Comparison of ENCODE assay signal across 1 cellular context in the genomic region with DNA sequence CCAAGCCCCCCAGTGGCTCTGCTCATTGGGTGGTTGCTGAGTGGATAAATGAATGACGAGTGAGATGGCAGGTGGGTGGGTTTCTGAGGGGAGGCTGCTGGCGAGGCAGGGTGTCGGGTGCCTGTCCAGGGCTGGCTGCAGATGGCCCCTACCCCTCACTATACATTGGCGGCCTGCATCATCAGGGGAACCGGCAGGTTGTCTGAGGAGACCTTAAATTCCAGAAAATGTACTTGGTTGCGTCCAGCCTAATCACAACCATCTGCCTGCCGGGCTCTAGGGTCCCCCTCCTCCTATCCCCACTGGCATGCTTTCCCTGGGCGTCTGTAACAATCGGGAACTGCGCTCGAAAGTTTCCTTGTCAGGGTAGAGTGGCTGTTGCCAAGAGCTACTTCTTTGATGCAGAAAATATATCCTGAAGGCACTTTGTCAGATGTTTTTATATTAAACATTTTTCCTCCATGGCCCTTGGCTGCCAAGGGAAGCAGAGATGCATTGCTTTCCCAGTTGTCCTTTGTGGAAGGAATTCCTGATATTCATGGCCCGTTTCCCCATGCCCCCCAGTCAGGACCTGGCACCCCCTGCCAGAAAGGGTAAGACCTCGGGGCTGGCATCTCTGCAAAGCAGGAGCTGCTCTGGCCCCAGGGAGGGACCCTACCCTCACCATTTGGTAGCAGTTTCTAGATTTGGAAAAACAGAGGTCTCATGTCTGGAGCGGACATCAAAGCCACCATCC.
TF ChIP-seq lines count a peak whose summit lies in the region.

No MANE protein-coding gene starts in this region.

TF ChIP-seq in GM23338, 12 proteins besides CTCF, POLR2A, EP300 and RAD21 (continued from another document):
- TF ChIP-seq, protein P1, sequence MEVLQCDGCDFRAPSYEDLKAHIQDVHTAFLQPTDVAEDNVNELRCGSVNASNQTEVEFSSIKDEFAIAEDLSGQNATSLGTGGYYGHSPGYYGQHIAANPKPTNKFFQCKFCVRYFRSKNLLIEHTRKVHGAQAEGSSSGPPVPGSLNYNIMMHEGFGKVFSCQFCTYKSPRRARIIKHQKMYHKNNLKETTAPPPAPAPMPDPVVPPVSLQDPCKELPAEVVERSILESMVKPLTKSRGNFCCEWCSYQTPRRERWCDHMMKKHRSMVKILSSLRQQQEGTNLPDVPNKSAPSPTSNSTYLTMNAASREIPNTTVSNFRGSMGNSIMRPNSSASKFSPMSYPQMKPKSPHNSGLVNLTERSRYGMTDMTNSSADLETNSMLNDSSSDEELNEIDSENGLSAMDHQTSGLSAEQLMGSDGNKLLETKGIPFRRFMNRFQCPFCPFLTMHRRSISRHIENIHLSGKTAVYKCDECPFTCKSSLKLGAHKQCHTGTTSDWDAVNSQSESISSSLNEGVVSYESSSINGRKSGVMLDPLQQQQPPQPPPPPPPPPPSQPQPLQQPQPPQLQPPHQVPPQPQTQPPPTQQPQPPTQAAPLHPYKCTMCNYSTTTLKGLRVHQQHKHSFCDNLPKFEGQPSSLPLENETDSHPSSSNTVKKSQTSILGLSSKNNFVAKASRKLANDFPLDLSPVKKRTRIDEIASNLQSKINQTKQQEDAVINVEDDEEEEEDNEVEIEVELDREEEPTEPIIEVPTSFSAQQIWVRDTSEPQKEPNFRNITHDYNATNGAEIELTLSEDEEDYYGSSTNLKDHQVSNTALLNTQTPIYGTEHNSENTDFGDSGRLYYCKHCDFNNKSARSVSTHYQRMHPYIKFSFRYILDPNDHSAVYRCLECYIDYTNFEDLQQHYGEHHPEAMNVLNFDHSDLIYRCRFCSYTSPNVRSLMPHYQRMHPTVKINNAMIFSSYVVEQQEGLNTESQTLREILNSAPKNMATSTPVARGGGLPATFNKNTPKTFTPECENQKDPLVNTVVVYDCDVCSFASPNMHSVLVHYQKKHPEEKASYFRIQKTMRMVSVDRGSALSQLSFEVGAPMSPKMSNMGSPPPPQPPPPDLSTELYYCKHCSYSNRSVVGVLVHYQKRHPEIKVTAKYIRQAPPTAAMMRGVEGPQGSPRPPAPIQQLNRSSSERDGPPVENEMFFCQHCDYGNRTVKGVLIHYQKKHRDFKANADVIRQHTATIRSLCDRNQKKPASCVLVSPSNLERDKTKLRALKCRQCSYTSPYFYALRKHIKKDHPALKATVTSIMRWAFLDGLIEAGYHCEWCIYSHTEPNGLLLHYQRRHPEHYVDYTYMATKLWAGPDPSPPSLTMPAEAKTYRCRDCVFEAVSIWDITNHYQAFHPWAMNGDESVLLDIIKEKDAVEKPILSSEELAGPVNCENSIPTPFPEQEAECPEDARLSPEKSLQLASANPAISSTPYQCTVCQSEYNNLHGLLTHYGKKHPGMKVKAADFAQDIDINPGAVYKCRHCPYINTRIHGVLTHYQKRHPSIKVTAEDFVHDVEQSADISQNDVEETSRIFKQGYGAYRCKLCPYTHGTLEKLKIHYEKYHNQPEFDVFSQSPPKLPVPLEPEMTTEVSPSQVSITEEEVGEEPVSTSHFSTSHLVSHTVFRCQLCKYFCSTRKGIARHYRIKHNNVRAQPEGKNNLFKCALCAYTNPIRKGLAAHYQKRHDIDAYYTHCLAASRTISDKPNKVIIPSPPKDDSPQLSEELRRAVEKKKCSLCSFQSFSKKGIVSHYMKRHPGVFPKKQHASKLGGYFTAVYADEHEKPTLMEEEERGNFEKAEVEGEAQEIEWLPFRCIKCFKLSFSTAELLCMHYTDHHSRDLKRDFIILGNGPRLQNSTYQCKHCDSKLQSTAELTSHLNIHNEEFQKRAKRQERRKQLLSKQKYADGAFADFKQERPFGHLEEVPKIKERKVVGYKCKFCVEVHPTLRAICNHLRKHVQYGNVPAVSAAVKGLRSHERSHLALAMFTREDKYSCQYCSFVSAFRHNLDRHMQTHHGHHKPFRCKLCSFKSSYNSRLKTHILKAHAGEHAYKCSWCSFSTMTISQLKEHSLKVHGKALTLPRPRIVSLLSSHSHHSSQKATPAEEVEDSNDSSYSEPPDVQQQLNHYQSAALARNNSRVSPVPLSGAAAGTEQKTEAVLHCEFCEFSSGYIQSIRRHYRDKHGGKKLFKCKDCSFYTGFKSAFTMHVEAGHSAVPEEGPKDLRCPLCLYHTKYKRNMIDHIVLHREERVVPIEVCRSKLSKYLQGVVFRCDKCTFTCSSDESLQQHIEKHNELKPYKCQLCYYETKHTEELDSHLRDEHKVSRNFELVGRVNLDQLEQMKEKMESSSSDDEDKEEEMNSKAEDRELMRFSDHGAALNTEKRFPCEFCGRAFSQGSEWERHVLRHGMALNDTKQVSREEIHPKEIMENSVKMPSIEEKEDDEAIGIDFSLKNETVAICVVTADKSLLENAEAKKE (CRISPR knock-in tag; IDR thresholded peaks at IDR 0.05), result no peak
- TF ChIP-seq EZH2phosphoT487 (IDR thresholded peaks at IDR 0.05; ENCODE audit: unreplicated experiment), result no peak
TF ChIP-seq in GM23338: peak in this region for 0.
